ENCODE assay signal across 8 cellular contexts in the genomic region with DNA sequence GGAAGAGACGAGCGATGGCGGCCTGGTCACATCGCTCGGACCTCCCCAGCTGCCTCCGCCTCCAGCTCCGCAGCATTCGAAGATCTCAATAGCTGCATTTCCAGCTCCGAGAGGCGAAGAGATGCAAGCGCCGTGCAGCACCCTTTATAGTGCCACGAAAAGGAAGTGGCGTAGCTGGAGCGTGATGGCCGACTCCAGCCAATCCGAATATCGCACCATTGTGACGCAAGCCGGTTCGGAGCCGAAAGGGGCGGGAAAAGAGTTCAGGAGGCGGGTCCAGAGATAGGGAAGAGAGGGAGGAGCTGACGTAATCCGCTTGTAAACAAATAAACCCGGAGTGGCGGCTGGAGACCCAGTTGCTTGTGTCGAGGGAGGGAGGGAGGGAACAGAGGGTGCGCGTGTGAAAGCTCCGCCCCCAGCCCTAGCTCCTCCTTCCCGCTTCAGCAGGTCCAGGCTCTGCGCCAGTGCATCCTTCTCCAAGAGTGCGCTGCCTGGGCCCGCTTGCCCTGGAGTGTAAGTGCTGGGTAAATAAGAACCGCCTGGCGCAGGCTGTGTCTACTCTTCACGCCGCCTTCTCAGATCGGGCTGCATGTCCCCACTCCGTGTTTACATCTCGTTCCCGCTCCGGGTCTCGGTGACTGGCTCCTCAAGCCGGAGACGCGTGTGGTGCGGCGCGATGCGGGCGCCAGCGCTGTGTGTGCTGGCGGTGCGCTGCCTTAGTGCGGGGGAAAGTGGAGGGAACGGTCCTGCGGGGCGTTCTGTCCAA. TPM values are rescaled to one million over a fixed set of nuclear protein-coding genes. Genes with fewer than 3 reads are reported as not detected.
DNase-seq lines count a peak whose midpoint lies in the region; ATAC-seq, FAIRE-seq and TF ChIP-seq lines count a peak whose summit lies in the region.

A gene with protein sequence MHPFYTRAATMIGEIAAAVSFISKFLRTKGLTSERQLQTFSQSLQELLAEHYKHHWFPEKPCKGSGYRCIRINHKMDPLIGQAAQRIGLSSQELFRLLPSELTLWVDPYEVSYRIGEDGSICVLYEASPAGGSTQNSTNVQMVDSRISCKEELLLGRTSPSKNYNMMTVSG (minus strand): TSS at position 116 of the 766 bp plus-strand sequence. CDS start 311 bp downstream, outside the sequence.

- H2AK5ac ChIP-seq in H1 (ENCODE audit: low read depth, low read length) = no peak within 1 kb of the TSS

- FAIRE-seq in H1 (lab: Jason Lieb, UNC) = peak; percentile 92

- 3% methylated on average over 48 of the region's 61 CpGs; no CpG with 5 or more reads in 1 of the 2 experiments for WGBS in H1 (ENCODE audit: extremely low coverage in 1 of 2, insufficient coverage in 1 of 2, insufficient read length in 1 of 2, insufficient replicate concordance in 2 of 2, low coverage in 1 of 2, low lambda C conversion rate in 2 of 2, missing lambda C conversion rate in 1 of 2), 2 experiments

- H3K79me2 ChIP-seq in H1 (ENCODE audit: control insufficient read depth in 1 of 2, insufficient read depth in 2 of 2, low read length in 2 of 2) = peaks cover 9 to 44% of the 10 kb centered on the region in 2 experiments

- peak within 1 kb of the TSS; percentile 88 for H2BK5ac ChIP-seq in H1 (ENCODE audit: low read depth, low read length)

- no peaks in the 10 kb centered on the region; the same call in 1 of the 2 replicates for H3K23me2 ChIP-seq in H1 (ENCODE audit: low read depth, low read length)

- peaks cover 19% of the 10 kb centered on the region for H3K4me1 Mint-ChIP-seq in activated CD8-positive, alpha-beta memory T cell treated with anti-CD3 and anti-CD28 coated beads, Interleukin-2, amount 10 ng/mL, durations not matched to agents 7 days and 5 days
- peaks cover 25% of the 10 kb centered on the region for H3K4me1 Mint-ChIP-seq in memory B cell

- H3K27me3 Mint-ChIP-seq in activated CD8-positive, alpha-beta memory T cell treated with anti-CD3 and anti-CD28 coated beads, Interleukin-2, amount 10 ng/mL, durations not matched to agents 7 days and 5 days = no peaks in the 10 kb centered on the region
- H3K27me3 Mint-ChIP-seq in memory B cell = no peaks in the 10 kb centered on the region

- peak within 1 kb of the TSS; percentile 66 to 84 for H3K4me2 ChIP-seq in H1 (ENCODE audit: insufficient read depth in 1 of 2, low read depth in 2 of 2, low read length in 2 of 2)

- H4K20me1 ChIP-seq in H1 (replicated peaks in 1 of 2; ENCODE audit: control insufficient read depth in 1 of 2, insufficient read depth in 2 of 2, low read length in 2 of 2) = peaks cover 10 to 14% of the 10 kb centered on the region in 2 experiments

- no peak for TF ChIP-seq EP300 in H1 (IDR thresholded peaks at IDR 0.05; ENCODE audit: borderline replicate concordance in 1 of 2, low read depth in 2 of 2, low read length in 2 of 2)

- POLR2A ChIA-PET in H1 (lab: Charles Lee; ENCODE audit: partially characterized antibody) = interaction anchor here (0.6 to 4.8 kb wide), 62 partner anchors 10 to 1225 kb away, joined by 3 to 119 read pairs (median 4); no protein-coding TSS in a partner anchor

- peak within 1 kb of the TSS; percentile 89 for H3K56ac ChIP-seq in H1 (replicated peaks; ENCODE audit: insufficient read length, low read depth, low read length)

- no peak within 1 kb of the TSS for H3K4ac ChIP-seq in H1 (replicated peaks; ENCODE audit: insufficient read length, low read depth, low read length)

- peak within 1 kb of the TSS; percentile 94 for H3K27ac Mint-ChIP-seq in activated CD8-positive, alpha-beta memory T cell treated with anti-CD3 and anti-CD28 coated beads, Interleukin-2, amount 10 ng/mL, durations not matched to agents 7 days and 5 days
- H3K27ac Mint-ChIP-seq in memory B cell = peak within 1 kb of the TSS; percentile 100

- no peak within 1 kb of the TSS for H3K14ac ChIP-seq in H1 (ENCODE audit: insufficient read length)

- CTCF ChIA-PET in activated CD8-positive, alpha-beta memory T cell treated with anti-CD3 and anti-CD28 coated beads, Interleukin-2, amount 10 ng/mL, durations not matched to agents 7 days and 5 days (lab: Charles Lee) = interaction anchor here (0.6 to 4.2 kb wide), 18 partner anchors 11 to 764 kb away, joined by 3 to 48 read pairs (median 4); no protein-coding TSS in a partner anchor
- CTCF ChIA-PET in H1 (lab: Charles Lee; ENCODE audit: partially characterized antibody) = interaction anchor here (0.6 to 1.7 kb wide), 11 partner anchors 8 to 508 kb away, joined by 3 to 8 read pairs (median 3); no protein-coding TSS in a partner anchor

- H2BK120ac ChIP-seq in H1 (replicated peaks; ENCODE audit: low read depth, low read length) = peak within 1 kb of the TSS; percentile 7

- peak within 1 kb of the TSS; percentile 94 for H3K18ac ChIP-seq in H1 (ENCODE audit: extremely low read depth, low read length)

- no peaks in the 10 kb centered on the region for H3K27me3 ChIP-seq in NT2/D1 (ENCODE audit: insufficient read depth, insufficient read length)
- no peaks in the 10 kb centered on the region for H3K27me3 ChIP-seq in H1 (replicated peaks in 1 of 4; ENCODE audit: control insufficient read depth in 3 of 4, extremely low read depth in 1 of 4, insufficient read depth in 3 of 4, low read length in 3 of 4)

- 0 out of 2 replicates have a peak within 1 kb of the TSS, but pooled peaks have one; percentile 28 for H2AFZ ChIP-seq in H1 (ENCODE audit: low read length)

- TF ChIP-seq RAD21 in H1 (IDR thresholded peaks at IDR 0.05 in 1 of 2, conservative IDR thresholded peaks at IDR 0.05 in 1 of 2; ENCODE audit: low read depth in 2 of 2, low read length in 2 of 2) = 0 out of 4 replicates have a peak, but pooled peaks of 1 of the 2 experiments have one; percentile 9

- H3K36me3 Mint-ChIP-seq in activated CD8-positive, alpha-beta memory T cell treated with anti-CD3 and anti-CD28 coated beads, Interleukin-2, amount 10 ng/mL, durations not matched to agents 7 days and 5 days = peaks cover 42% of the 10 kb centered on the region
- peaks cover 41% of the 10 kb centered on the region for H3K36me3 Mint-ChIP-seq in memory B cell

- H4K5ac ChIP-seq in H1 (ENCODE audit: insufficient read length, low read depth, low read length) = peak within 1 kb of the TSS; percentile 79

- H3K9me3 ChIP-seq in NT2/D1 (ENCODE audit: insufficient read depth, low read length) = no peaks in the 10 kb centered on the region
- no peaks in the 10 kb centered on the region for H3K9me3 ChIP-seq in H1 (ENCODE audit: insufficient read depth in 2 of 2, low read depth in 1 of 2, low read length in 1 of 2)

- DNase-seq in COR-L47 (lab: John Stamatoyannopoulos, UW) (peak; percentile 99), HUDEP-2 (lab: John Stamatoyannopoulos, UW; ENCODE audit: unreplicated experiment in 76 of 76) (peak; percentile 29 to 99 (median 97)), NT2/D1 (ENCODE audit: low read depth, low spot score) (peak; percentile 98), H1 (ENCODE audit: low read depth in 1 of 2, low spot score in 2 of 2) (peak; percentile 98 to 100), memory B cell (ENCODE audit: low spot score in 2 of 2) (peak; percentile 98 to 99)
- DNase-seq in activated CD8-positive, alpha-beta memory T cell treated with anti-CD3 and anti-CD28 coated beads, Interleukin-2, amount 10 ng/mL, durations not matched to agents 7 days and 5 days = peak; percentile 100
- DNase-seq in stimulated activated CD8-positive, alpha-beta memory T cell treated with anti-CD3 and anti-CD28 coated beads, Interleukin-12 subunit alpha, Interleukin-12 subunit beta, amount 100 ng/mL, for 24 hours (ENCODE audit: extremely low read depth) = peak; percentile 93

- no peak for TF ChIP-seq CTCF in H1 (IDR thresholded peaks at IDR 0.05; ENCODE audit: control extremely low read depth in 1 of 3, insufficient read depth in 1 of 3, low read depth in 1 of 3, low read length in 3 of 3)

- H3K4me3 ChIP-seq in NT2/D1 (ENCODE audit: insufficient read length, low read depth) (peak within 1 kb of the TSS; percentile 92), H1 (ENCODE audit: extremely low read depth in 1 of 4, insufficient read depth in 2 of 4, low read depth in 3 of 4, low read length in 4 of 4) (peak within 1 kb of the TSS; percentile 86 to 93 (median 88))

- peak; percentile 71 for ATAC-seq in GM21381 (IDR thresholded peaks at IDR 0.05; ENCODE audit: unreplicated experiment)
- peak; percentile 74 for ATAC-seq in activated CD8-positive, alpha-beta memory T cell treated with anti-CD3 and anti-CD28 coated beads, Interleukin-2, amount 10 ng/mL, durations not matched to agents 7 days and 5 days
- ATAC-seq in memory B cell (ENCODE audit: low read depth) = peak; percentile 73

- peak; percentile 100 for TF ChIP-seq POLR2A in H1 (IDR thresholded peaks at IDR 0.05; ENCODE audit: control extremely low read depth in 1 of 2, low read depth in 2 of 2, low read length in 2 of 2)

- no peaks in the 10 kb centered on the region for H3K9me3 Mint-ChIP-seq in activated CD8-positive, alpha-beta memory T cell treated with anti-CD3 and anti-CD28 coated beads, Interleukin-2, amount 10 ng/mL, durations not matched to agents 7 days and 5 days (ENCODE audit: low read depth)
- H3K9me3 Mint-ChIP-seq in memory B cell = no peaks in the 10 kb centered on the region

- H3K4me1 ChIP-seq in NT2/D1 (ENCODE audit: insufficient read depth, insufficient read length) (no peaks in the 10 kb centered on the region), H1 (replicated peaks in 1 of 4; ENCODE audit: control insufficient read depth in 3 of 4, insufficient read depth in 4 of 4, low read length in 3 of 4) (peaks cover 2 to 4% (median 3%) of the 10 kb centered on the region in 4 experiments; a peak in 4 of 7 replicates)

- no peaks in the 10 kb centered on the region for H3K79me1 ChIP-seq in H1 (ENCODE audit: low read depth, low read length)

- peak within 1 kb of the TSS; percentile 97 for H3K9ac ChIP-seq in NT2/D1 (ENCODE audit: insufficient read length, low read depth)
- H3K9ac ChIP-seq in H1 (replicated peaks in 1 of 4; ENCODE audit: extremely low read depth in 1 of 4, low read depth in 3 of 4, low read length in 3 of 4) = peak within 1 kb of the TSS; percentile 87 to 98 (median 90)

- H2BK20ac ChIP-seq in H1 (ENCODE audit: low read length) = no peak within 1 kb of the TSS

- H3K4me3 Mint-ChIP-seq in activated CD8-positive, alpha-beta memory T cell treated with anti-CD3 and anti-CD28 coated beads, Interleukin-2, amount 10 ng/mL, durations not matched to agents 7 days and 5 days = peak within 1 kb of the TSS; percentile 94
- H3K4me3 Mint-ChIP-seq in memory B cell = peak within 1 kb of the TSS; percentile 100

- H4K8ac ChIP-seq in H1 (ENCODE audit: extremely low read depth, insufficient read depth, low read length) = peak within 1 kb of the TSS; percentile 96; the same call in 1 of the 2 replicates

- H3K27ac ChIP-seq in H1 (ENCODE audit: low read depth, low read length) = peak within 1 kb of the TSS; percentile 93

- H3K36me3 ChIP-seq in NT2/D1 (ENCODE audit: insufficient read depth, insufficient read length, low read length) (peaks cover 21% of the 10 kb centered on the region), H1 (ENCODE audit: control insufficient read depth in 2 of 4, insufficient read depth in 4 of 4, low read length in 3 of 4) (peaks cover 0 to 27% (median 2%) of the 10 kb centered on the region in 4 experiments; a peak in 2 of 8 replicates)

- H3K23ac ChIP-seq in H1 (ENCODE audit: insufficient read length) = no peak within 1 kb of the TSS

- peak within 1 kb of the TSS; percentile 22; the same call in 1 of the 2 replicates for H2BK12ac ChIP-seq in H1 (ENCODE audit: low read depth, low read length)

- no peak within 1 kb of the TSS for H2BK15ac ChIP-seq in H1 (ENCODE audit: low read length)

- peak within 1 kb of the TSS; percentile 85 for H4K91ac ChIP-seq in H1 (replicated peaks; ENCODE audit: insufficient read length, low read length)

RNA-seq across cellular contexts. Expression of the gene that starts here (rescaled TPM):
- 100 to 1,000 TPM in 1 of 2 experiments, 10 to 100 TPM in 1; 91.7 to 132 TPM for total RNA-seq in activated CD8-positive, alpha-beta memory T cell treated with anti-CD3 and anti-CD28 coated beads, Interleukin-2, amount 10 ng/mL, durations not matched to agents 7 days and 5 days
- total RNA-seq in H1 (2021; fragmentation: NEBNext Ultra II Directional; extraction: Animal tissue kit (Norgen Biotek cat#: 25700)) = 31.6 and 32.7 TPM in 2 replicates
- 12.6 and 17.1 TPM in 2 replicates for polyA plus RNA-seq in H1 (2011; rRNA removed)
- polyA plus RNA-seq in H1 (2011; cell fraction: cytosol; rRNA removed) = 9.2 TPM
- polyA plus RNA-seq in H1 (2011; cell fraction: nucleus; rRNA removed) = 19.1 TPM
- 13.3 to 26.4 TPM (median 23.4 TPM) in 4 replicates for polyA plus RNA-seq in H1 (2012, experiment 1 of 2)
- polyA plus RNA-seq in H1 (2012, experiment 2 of 2) = 4.8 TPM
- 13.8 TPM for polyA plus RNA-seq in H1 (2013, experiment 1 of 2)
- 13.5 TPM for polyA plus RNA-seq in H1 (2013, experiment 2 of 2)
- 46.7 and 47.2 TPM in 2 replicates for polyA minus RNA-seq in H1 (2011; rRNA and poly(A)+ RNA removed)
- polyA minus RNA-seq in H1 (2011; cell fraction: cytosol; rRNA and poly(A)+ RNA removed) = 21.7 TPM
- polyA minus RNA-seq in H1 (2011; cell fraction: nucleus; rRNA and poly(A)+ RNA removed) = 48.2 TPM

Comparison
In these comparisons a context has a peak if more than half of its experiments do, and no peak if none do; other contexts are left out.
1. Peak in every context shown above with its lines: DNase-seq, ATAC-seq, H3K4me3 ChIP-seq and H3K27ac ChIP-seq.